26 cellular contexts compared by ENCODE assay signal in genomic region chr7:88500146-88500545, GRCh38.
"Had no signal": no experiment of that assay in that cellular context is flagged by ENCODE, and none has a peak within 500 bp of the region (broad histone marks: within the 10 kb centered on the region; RNA-seq: fewer than 3 reads in every experiment).

No MANE protein-coding gene starts in this region.

- H3K27ac ChIP-seq: gastrocnemius medialis, thoracic aorta had no signal

- H3K9me3 ChIP-seq: gastrocnemius medialis, thoracic aorta had no signal

- H3K27me3 ChIP-seq: gastrocnemius medialis had no signal

- H3K4me3 ChIP-seq: gastrocnemius medialis, thoracic aorta had no signal

- FAIRE-seq: astrocyte, endothelial cell of umbilical vein, kidney, small intestine, urothelium cell line had no signal

- H3K36me3 ChIP-seq: gastrocnemius medialis, thoracic aorta had no signal

- DNase-seq: activated CD4-positive, alpha-beta memory T cell treated with anti-CD3 and anti-CD28 coated beads for 36 hours; activated CD4-positive, alpha-beta T cell treated with anti-CD3 and anti-CD28 coated beads, Interleukin-2, amount 10 ng/mL, durations not matched to agents 24 days and 14 days; activated CD4-positive, CD25-positive, alpha-beta regulatory T cell treated with anti-CD3 and anti-CD28 coated beads, Interleukin-2, amount 50 U/mL, for 72 hours; activated CD8-positive, alpha-beta memory T cell treated with anti-CD3 and anti-CD28 coated beads, Interleukin-2, amount 50 U/mL, for 4 hours; activated effector memory CD4-positive, alpha-beta T cell treated with anti-CD3 and anti-CD28 coated beads, Interleukin-2, amount 50 U/mL, for 16 hours; activated naive CD4-positive, alpha-beta T cell treated with anti-CD3 and anti-CD28 coated beads, Interleukin-2, amount 50 U/mL, for 16 hours; activated T-cell treated with anti-CD3 and anti-CD28 coated beads, Interleukin-2, amount 50 U/mL, for 1 hour; amniotic stem cell; caudate nucleus; gastrocnemius medialis; glutamatergic neuron; hippocampal formation; immature natural killer cell; kidney; left colon; mammary epithelial cell; posterior cingulate gyrus; small intestine; stimulated activated CD4-positive, alpha-beta T cell treated with anti-CD3 and anti-CD28 coated beads, Interleukin-4, amount 100 ng/mL, for 24 hours; T-helper 17 cell; T1000; trophoblast cell had no signal

- H3K4me1 ChIP-seq: gastrocnemius medialis had no signal
